1 cellular context compared by ENCODE assay signal in the genomic region with DNA sequence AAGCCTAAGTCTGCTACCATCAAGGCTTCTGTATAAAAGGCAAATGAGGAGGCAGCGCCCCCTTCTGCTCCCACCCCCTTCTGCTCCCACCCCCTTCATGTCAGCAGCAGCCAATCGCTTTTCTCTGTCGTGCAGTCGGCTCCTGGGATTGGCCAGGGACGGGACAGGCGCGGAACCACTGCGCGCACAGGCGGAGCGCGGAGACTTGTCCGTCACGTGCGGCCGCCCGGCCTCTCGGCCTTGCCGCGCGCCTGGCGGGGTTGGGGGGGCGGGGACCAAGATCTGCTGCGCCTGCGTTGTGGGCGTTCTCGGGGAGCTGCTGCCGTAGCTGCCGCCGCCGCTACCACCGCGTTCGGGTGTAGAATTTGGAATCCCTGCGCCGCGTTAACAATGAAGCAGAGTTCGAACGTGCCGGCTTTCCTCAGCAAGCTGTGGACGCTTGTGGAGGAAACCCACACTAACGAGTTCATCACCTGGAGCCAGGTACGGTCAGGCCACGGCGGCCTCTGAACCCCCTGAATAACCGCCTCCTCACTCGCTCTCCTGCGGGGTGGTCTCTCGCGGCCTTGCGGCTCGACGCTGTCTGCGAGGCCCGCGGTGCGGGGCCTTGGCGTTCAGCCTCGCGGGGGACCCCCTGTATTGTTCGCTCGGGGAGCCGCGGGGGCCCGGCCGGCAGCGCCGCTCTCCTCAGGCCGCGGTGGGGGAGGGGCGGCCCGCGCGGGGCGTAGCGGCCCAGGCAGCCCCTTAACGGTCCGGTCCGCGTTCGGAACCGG.
TF ChIP-seq lines count a peak whose summit lies in the region.

A gene with protein sequence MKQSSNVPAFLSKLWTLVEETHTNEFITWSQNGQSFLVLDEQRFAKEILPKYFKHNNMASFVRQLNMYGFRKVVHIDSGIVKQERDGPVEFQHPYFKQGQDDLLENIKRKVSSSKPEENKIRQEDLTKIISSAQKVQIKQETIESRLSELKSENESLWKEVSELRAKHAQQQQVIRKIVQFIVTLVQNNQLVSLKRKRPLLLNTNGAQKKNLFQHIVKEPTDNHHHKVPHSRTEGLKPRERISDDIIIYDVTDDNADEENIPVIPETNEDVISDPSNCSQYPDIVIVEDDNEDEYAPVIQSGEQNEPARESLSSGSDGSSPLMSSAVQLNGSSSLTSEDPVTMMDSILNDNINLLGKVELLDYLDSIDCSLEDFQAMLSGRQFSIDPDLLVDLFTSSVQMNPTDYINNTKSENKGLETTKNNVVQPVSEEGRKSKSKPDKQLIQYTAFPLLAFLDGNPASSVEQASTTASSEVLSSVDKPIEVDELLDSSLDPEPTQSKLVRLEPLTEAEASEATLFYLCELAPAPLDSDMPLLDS (plus strand): TSS at position 305 of the 773 bp plus-strand sequence. CDS start 86 bp downstream, at position 391.

TF ChIP-seq in HepG2, 621 proteins besides CTCF, POLR2A, EP300 and RAD21 (continued from another document and continues in another):
- TF ChIP-seq, protein P1, sequence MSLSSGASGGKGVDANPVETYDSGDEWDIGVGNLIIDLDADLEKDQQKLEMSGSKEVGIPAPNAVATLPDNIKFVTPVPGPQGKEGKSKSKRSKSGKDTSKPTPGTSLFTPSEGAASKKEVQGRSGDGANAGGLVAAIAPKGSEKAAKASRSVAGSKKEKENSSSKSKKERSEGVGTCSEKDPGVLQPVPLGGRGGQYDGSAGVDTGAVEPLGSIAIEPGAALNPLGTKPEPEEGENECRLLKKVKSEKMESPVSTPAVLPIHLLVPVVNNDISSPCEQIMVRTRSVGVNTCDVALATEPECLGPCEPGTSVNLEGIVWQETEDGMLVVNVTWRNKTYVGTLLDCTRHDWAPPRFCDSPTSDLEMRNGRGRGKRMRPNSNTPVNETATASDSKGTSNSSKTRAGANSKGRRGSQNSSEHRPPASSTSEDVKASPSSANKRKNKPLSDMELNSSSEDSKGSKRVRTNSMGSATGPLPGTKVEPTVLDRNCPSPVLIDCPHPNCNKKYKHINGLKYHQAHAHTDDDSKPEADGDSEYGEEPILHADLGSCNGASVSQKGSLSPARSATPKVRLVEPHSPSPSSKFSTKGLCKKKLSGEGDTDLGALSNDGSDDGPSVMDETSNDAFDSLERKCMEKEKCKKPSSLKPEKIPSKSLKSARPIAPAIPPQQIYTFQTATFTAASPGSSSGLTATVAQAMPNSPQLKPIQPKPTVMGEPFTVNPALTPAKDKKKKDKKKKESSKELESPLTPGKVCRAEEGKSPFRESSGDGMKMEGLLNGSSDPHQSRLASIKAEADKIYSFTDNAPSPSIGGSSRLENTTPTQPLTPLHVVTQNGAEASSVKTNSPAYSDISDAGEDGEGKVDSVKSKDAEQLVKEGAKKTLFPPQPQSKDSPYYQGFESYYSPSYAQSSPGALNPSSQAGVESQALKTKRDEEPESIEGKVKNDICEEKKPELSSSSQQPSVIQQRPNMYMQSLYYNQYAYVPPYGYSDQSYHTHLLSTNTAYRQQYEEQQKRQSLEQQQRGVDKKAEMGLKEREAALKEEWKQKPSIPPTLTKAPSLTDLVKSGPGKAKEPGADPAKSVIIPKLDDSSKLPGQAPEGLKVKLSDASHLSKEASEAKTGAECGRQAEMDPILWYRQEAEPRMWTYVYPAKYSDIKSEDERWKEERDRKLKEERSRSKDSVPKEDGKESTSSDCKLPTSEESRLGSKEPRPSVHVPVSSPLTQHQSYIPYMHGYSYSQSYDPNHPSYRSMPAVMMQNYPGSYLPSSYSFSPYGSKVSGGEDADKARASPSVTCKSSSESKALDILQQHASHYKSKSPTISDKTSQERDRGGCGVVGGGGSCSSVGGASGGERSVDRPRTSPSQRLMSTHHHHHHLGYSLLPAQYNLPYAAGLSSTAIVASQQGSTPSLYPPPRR (CRISPR knock-in tag; IDR thresholded peaks at IDR 0.05; ENCODE audit: borderline replicate concordance): no peak
- peak; percentile 73 for TF ChIP-seq RBFOX2 (IDR thresholded peaks at IDR 0.05; ENCODE audit: low read depth, low read length)
- TF ChIP-seq ZNF746 (CRISPR knock-in tag; IDR thresholded peaks at IDR 0.05): no peak
- TF ChIP-seq AGO2 (optimal IDR thresholded peaks at IDR 0.05; ENCODE audit: low read depth, low read length): peak; percentile 87
- 0 out of 2 replicates have a peak, but pooled peaks have one; percentile 2 for TF ChIP-seq KAT8 (CRISPR knock-in tag; IDR thresholded peaks at IDR 0.05)
- TF ChIP-seq ZNF143 (CRISPR knock-in tag; IDR thresholded peaks at IDR 0.05): no peak
- TF ChIP-seq, protein P2, sequence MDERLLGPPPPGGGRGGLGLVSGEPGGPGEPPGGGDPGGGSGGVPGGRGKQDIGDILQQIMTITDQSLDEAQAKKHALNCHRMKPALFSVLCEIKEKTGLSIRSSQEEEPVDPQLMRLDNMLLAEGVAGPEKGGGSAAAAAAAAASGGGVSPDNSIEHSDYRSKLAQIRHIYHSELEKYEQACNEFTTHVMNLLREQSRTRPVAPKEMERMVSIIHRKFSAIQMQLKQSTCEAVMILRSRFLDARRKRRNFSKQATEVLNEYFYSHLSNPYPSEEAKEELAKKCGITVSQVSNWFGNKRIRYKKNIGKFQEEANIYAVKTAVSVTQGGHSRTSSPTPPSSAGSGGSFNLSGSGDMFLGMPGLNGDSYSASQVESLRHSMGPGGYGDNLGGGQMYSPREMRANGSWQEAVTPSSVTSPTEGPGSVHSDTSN (CRISPR knock-in tag; IDR thresholded peaks at IDR 0.05): no peak; the same call in 1 of the 2 replicates
- TF ChIP-seq NR3C1 (CRISPR knock-in tag; IDR thresholded peaks at IDR 0.05): no peak
- TF ChIP-seq ESRRA (CRISPR knock-in tag; IDR thresholded peaks at IDR 0.05; ENCODE audit: low read depth): no peak
- TF ChIP-seq NFIB (CRISPR knock-in tag; IDR thresholded peaks at IDR 0.05; ENCODE audit: borderline replicate concordance): no peak
- TF ChIP-seq, protein P3, sequence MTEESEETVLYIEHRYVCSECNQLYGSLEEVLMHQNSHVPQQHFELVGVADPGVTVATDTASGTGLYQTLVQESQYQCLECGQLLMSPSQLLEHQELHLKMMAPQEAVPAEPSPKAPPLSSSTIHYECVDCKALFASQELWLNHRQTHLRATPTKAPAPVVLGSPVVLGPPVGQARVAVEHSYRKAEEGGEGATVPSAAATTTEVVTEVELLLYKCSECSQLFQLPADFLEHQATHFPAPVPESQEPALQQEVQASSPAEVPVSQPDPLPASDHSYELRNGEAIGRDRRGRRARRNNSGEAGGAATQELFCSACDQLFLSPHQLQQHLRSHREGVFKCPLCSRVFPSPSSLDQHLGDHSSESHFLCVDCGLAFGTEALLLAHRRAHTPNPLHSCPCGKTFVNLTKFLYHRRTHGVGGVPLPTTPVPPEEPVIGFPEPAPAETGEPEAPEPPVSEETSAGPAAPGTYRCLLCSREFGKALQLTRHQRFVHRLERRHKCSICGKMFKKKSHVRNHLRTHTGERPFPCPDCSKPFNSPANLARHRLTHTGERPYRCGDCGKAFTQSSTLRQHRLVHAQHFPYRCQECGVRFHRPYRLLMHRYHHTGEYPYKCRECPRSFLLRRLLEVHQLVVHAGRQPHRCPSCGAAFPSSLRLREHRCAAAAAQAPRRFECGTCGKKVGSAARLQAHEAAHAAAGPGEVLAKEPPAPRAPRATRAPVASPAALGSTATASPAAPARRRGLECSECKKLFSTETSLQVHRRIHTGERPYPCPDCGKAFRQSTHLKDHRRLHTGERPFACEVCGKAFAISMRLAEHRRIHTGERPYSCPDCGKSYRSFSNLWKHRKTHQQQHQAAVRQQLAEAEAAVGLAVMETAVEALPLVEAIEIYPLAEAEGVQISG (CRISPR knock-in tag; IDR thresholded peaks at IDR 0.05): peak; percentile 65; the same call in 1 of the 2 replicates
- TF ChIP-seq ZSCAN9 (CRISPR knock-in tag; IDR thresholded peaks at IDR 0.05; ENCODE audit: borderline replicate concordance): peak; percentile 67; the same call in 1 of the 2 replicates
- TF ChIP-seq, protein P4, sequence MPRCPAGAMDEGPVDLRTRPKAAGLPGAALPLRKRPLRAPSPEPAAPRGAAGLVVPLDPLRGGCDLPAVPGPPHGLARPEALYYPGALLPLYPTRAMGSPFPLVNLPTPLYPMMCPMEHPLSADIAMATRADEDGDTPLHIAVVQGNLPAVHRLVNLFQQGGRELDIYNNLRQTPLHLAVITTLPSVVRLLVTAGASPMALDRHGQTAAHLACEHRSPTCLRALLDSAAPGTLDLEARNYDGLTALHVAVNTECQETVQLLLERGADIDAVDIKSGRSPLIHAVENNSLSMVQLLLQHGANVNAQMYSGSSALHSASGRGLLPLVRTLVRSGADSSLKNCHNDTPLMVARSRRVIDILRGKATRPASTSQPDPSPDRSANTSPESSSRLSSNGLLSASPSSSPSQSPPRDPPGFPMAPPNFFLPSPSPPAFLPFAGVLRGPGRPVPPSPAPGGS (CRISPR knock-in tag; IDR thresholded peaks at IDR 0.05): peak; percentile 93; the same call in 1 of the 2 replicates
- peak; percentile 85 for TF ChIP-seq POLR2G (IDR thresholded peaks at IDR 0.05; ENCODE audit: low read depth, low read length)
- TF ChIP-seq, protein P5, sequence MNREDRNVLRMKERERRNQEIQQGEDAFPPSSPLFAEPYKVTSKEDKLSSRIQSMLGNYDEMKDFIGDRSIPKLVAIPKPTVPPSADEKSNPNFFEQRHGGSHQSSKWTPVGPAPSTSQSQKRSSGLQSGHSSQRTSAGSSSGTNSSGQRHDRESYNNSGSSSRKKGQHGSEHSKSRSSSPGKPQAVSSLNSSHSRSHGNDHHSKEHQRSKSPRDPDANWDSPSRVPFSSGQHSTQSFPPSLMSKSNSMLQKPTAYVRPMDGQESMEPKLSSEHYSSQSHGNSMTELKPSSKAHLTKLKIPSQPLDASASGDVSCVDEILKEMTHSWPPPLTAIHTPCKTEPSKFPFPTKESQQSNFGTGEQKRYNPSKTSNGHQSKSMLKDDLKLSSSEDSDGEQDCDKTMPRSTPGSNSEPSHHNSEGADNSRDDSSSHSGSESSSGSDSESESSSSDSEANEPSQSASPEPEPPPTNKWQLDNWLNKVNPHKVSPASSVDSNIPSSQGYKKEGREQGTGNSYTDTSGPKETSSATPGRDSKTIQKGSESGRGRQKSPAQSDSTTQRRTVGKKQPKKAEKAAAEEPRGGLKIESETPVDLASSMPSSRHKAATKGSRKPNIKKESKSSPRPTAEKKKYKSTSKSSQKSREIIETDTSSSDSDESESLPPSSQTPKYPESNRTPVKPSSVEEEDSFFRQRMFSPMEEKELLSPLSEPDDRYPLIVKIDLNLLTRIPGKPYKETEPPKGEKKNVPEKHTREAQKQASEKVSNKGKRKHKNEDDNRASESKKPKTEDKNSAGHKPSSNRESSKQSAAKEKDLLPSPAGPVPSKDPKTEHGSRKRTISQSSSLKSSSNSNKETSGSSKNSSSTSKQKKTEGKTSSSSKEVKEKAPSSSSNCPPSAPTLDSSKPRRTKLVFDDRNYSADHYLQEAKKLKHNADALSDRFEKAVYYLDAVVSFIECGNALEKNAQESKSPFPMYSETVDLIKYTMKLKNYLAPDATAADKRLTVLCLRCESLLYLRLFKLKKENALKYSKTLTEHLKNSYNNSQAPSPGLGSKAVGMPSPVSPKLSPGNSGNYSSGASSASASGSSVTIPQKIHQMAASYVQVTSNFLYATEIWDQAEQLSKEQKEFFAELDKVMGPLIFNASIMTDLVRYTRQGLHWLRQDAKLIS (CRISPR knock-in tag; IDR thresholded peaks at IDR 0.05): no peak
- TF ChIP-seq, protein P6, sequence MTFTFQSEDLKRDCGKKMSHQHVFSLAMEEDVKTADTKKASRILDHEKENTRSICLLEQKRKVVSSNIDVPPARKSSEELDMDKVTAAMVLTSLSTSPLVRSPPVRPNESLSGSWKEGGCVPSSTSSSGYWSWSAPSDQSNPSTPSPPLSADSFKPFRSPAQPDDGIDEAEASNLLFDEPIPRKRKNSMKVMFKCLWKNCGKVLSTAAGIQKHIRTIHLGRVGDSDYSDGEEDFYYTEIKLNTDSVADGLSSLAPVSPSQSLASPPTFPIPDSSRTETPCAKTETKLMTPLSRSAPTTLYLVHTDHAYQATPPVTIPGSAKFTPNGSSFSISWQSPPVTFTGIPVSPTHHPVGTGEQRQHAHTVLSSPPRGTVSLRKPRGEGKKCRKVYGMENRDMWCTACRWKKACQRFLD (CRISPR knock-in tag; IDR thresholded peaks at IDR 0.05; ENCODE audit: borderline replicate concordance): peak; percentile 66; the same call in 1 of the 2 replicates
- no peak for TF ChIP-seq FOXJ3 (CRISPR knock-in tag; IDR thresholded peaks at IDR 0.05; ENCODE audit: borderline replicate concordance)
- peak; percentile 22; the same call in 1 of the 2 replicates for TF ChIP-seq ZSCAN22 (CRISPR knock-in tag; IDR thresholded peaks at IDR 0.05)
- TF ChIP-seq PRMT3 (CRISPR knock-in tag; IDR thresholded peaks at IDR 0.05; ENCODE audit: borderline replicate concordance, low read depth): no peak; the same call in 1 of the 2 replicates
- no peak for TF ChIP-seq ZNF530 (CRISPR knock-in tag; IDR thresholded peaks at IDR 0.05; ENCODE audit: low read depth)
- peak; percentile 84; the same call in 1 of the 2 replicates for TF ChIP-seq EED (CRISPR knock-in tag; IDR thresholded peaks at IDR 0.05)
- peak; percentile 70; the same call in 1 of the 2 replicates for TF ChIP-seq TAF1 (CRISPR knock-in tag; IDR thresholded peaks at IDR 0.05)
- TF ChIP-seq NR2C2 (CRISPR knock-in tag; IDR thresholded peaks at IDR 0.05; ENCODE audit: borderline replicate concordance): no peak; the same call in 1 of the 2 replicates
- peak; percentile 60; the same call in 1 of the 2 replicates for TF ChIP-seq TARDBP (CRISPR knock-in tag; IDR thresholded peaks at IDR 0.05)
- peak; percentile 90; the same call in 1 of the 2 replicates for TF ChIP-seq MTF2 (CRISPR knock-in tag; IDR thresholded peaks at IDR 0.05; ENCODE audit: borderline replicate concordance)
- TF ChIP-seq, protein P7, sequence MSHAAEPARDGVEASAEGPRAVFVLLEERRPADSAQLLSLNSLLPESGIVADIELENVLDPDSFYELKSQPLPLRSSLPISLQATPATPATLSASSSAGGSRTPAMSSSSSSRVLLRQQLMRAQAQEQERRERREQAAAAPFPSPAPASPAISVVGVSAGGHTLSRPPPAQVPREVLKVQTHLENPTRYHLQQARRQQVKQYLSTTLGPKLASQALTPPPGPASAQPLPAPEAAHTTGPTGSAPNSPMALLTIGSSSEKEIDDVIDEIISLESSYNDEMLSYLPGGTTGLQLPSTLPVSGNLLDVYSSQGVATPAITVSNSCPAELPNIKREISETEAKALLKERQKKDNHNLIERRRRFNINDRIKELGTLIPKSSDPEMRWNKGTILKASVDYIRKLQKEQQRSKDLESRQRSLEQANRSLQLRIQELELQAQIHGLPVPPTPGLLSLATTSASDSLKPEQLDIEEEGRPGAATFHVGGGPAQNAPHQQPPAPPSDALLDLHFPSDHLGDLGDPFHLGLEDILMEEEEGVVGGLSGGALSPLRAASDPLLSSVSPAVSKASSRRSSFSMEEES (CRISPR knock-in tag; IDR thresholded peaks at IDR 0.05): peak; percentile 85
- TF ChIP-seq GTF2F1 (IDR thresholded peaks at IDR 0.05; ENCODE audit: low read length): no peak
- TF ChIP-seq, protein P8, sequence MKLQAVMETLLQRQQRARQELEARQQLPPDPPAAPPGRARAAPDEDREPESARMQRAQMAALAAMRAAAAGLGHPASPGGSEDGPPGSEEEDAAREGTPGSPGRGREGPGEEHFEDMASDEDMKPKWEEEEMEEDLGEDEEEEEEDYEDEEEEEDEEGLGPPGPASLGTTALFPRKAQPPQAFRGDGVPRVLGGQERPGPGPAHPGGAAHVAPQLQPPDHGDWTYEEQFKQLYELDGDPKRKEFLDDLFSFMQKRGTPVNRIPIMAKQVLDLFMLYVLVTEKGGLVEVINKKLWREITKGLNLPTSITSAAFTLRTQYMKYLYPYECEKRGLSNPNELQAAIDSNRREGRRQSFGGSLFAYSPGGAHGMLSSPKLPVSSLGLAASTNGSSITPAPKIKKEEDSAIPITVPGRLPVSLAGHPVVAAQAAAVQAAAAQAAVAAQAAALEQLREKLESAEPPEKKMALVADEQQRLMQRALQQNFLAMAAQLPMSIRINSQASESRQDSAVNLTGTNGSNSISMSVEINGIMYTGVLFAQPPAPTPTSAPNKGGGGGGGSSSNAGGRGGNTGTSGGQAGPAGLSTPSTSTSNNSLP (IDR thresholded peaks at IDR 0.05; ENCODE audit: low read depth, low read length): no peak
- TF ChIP-seq ZNF501 (CRISPR knock-in tag; IDR thresholded peaks at IDR 0.05): peak; percentile 94
